Comparison of ENCODE assay signal across 8 cellular contexts in the genomic region with DNA sequence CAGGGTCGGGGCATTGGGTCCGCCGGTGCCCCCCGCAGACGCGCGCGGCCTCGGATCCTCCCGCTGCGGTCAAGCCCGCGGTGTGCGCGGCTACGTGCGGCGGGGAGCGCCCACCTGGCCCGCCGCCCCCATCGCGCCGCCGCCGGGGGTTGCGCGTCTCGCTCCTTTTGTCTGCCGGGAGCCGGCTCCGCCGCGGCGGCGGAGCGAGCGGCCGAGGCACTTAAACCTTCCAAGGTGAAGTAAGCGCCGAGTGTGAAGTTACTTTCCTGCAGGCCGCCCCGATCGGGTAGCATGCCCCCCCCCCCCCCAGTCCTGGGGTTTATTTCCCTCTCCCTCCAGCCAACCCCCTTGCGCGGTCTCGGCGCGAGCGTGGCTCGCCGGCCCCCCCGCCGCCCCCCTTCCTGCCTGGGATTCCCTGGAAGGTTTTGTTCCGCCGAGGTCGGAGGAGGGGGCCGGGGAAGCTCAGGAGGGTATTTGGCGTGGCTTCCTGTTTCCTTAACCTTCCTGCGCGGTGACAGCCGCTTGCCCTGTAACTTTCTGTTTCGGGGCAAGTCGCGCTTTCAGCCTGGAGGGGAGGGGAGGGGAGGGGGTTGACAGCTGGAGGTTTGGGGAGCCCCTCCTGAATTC. TPM values are rescaled to one million over a fixed set of nuclear protein-coding genes. Genes with fewer than 3 reads are reported as not detected.
DNase-seq lines count a peak whose midpoint lies in the region; ATAC-seq and TF ChIP-seq lines count a peak whose summit lies in the region.

No MANE protein-coding gene starts in this region.

- H4K20me1 ChIP-seq in hepatocyte (ENCODE audit: insufficient read depth, poor library complexity, severe bottlenecking) = peaks cover 23% of the 10 kb centered on the region

- H2AFZ ChIP-seq in hepatocyte = peak overlapping the region; percentile 8

- WGBS in hepatocyte (ENCODE audit: low lambda C conversion rate, missing lambda C conversion rate) = 0% methylated on average over 21 of the region's 65 CpGs
- 0 to 1% (median 0%) methylated on average over 16 to 65 of the region's 65 CpGs for WGBS in spleen, 5 donors

- H3K4me1 Mint-ChIP-seq in HFFc6 (ENCODE audit: low read depth) = peaks cover 27% of the 10 kb centered on the region
- peaks cover 33% of the 10 kb centered on the region for H3K4me1 Mint-ChIP-seq in activated naive CD8-positive, alpha-beta T cell treated with anti-CD3 and anti-CD28 coated beads, Interleukin-2, amount 10 ng/mL, durations not matched to agents 7 days and 5 days

- H3K36me3 ChIP-seq in SK-N-MC (ENCODE audit: insufficient read depth, low read length) (no peaks in the 10 kb centered on the region), hepatocyte (replicated peaks; ENCODE audit: insufficient read depth, low read depth) (no peaks in the 10 kb centered on the region), spleen (no peaks in the 10 kb centered on the region)

- in situ Hi-C loops in Caki2 (cut with HindIII; ENCODE audit: low pct_unique_long_range_greater_than_20kb, low sequenced_read_pairs) = no loop called here

- H3K27ac Mint-ChIP-seq in HFFc6 = peak overlapping the region; percentile 60; the same call in 1 of the 2 replicates
- peak overlapping the region; percentile 79 for H3K27ac Mint-ChIP-seq in activated naive CD8-positive, alpha-beta T cell treated with anti-CD3 and anti-CD28 coated beads, Interleukin-2, amount 10 ng/mL, durations not matched to agents 7 days and 5 days

- H3K27me3 ChIP-seq in hepatocyte = no peaks in the 10 kb centered on the region
- no peaks in the 10 kb centered on the region for H3K27me3 ChIP-seq in spleen (replicated peaks in 1 of 7)

- H3K79me2 ChIP-seq in hepatocyte = peaks cover 44% of the 10 kb centered on the region

- H3K4me1 ChIP-seq in hepatocyte (ENCODE audit: insufficient read depth) (peaks cover 41% of the 10 kb centered on the region), spleen (peaks cover 27 to 88% (median 58%) of the 10 kb centered on the region in 6 donors)

- H3K9me3 ChIP-seq in SK-N-MC (ENCODE audit: low read depth, low read length) = no peaks in the 10 kb centered on the region
- H3K9me3 ChIP-seq in hepatocyte (ENCODE audit: low read depth) = no peaks in the 10 kb centered on the region
- H3K9me3 ChIP-seq in spleen = no peaks in the 10 kb centered on the region

- peak overlapping the region; percentile 92 for H3K4me3 Mint-ChIP-seq in HFFc6
- peak overlapping the region; percentile 83 for H3K4me3 Mint-ChIP-seq in activated naive CD8-positive, alpha-beta T cell treated with anti-CD3 and anti-CD28 coated beads, Interleukin-2, amount 10 ng/mL, durations not matched to agents 7 days and 5 days

- H3K27ac ChIP-seq in SK-N-MC = no peak overlapping the region
- peak overlapping the region; percentile 87 for H3K27ac ChIP-seq in hepatocyte
- peak overlapping the region; percentile 70 to 98 (median 93) for H3K27ac ChIP-seq in spleen

- peak overlapping the region; percentile 94 for H3K4me2 ChIP-seq in hepatocyte

- DNase-seq in Caki2 (ENCODE audit: low read depth) (peak; percentile 18), HFFc6 (no peak), SK-N-MC (ENCODE audit: low read depth, low spot score) (no peak), hepatocyte (ENCODE audit: low spot score) (peak; percentile 64), spleen (peak; percentile 93), mucosa of gallbladder (ENCODE audit: low spot score) (no peak), A172 (ENCODE audit: low spot score) (no peak)
- peak; percentile 66 for DNase-seq in activated naive CD8-positive, alpha-beta T cell treated with anti-CD3 and anti-CD28 coated beads, Interleukin-2, amount 10 ng/mL, durations not matched to agents 7 days and 5 days

- no peaks in the 10 kb centered on the region; the same call in 1 of the 2 replicates for H3K27me3 Mint-ChIP-seq in HFFc6 (ENCODE audit: insufficient read depth)
- no peaks in the 10 kb centered on the region for H3K27me3 Mint-ChIP-seq in activated naive CD8-positive, alpha-beta T cell treated with anti-CD3 and anti-CD28 coated beads, Interleukin-2, amount 10 ng/mL, durations not matched to agents 7 days and 5 days

- H3K4me3 ChIP-seq in SK-N-MC = peak overlapping the region; percentile 78
- H3K4me3 ChIP-seq in hepatocyte = peak overlapping the region; percentile 90
- H3K4me3 ChIP-seq in spleen = peak overlapping the region; percentile 70 to 97 (median 86)

- TF ChIP-seq POLR2A in spleen (IDR thresholded peaks at IDR 0.05) = no peak

- peak; percentile 21 for ATAC-seq in activated naive CD8-positive, alpha-beta T cell treated with anti-CD3 and anti-CD28 coated beads, Interleukin-2, amount 10 ng/mL, durations not matched to agents 7 days and 5 days (ENCODE audit: low read depth)

- TF ChIP-seq CTCF in HFFc6 (IDR thresholded peaks at IDR 0.05) (no peak), hepatocyte (IDR thresholded peaks at IDR 0.05; ENCODE audit: poor library complexity) (no peak), spleen (IDR thresholded peaks at IDR 0.05 in 8 of 11, conservative IDR thresholded peaks at IDR 0.05 in 3 of 11) (no peak)

- intact Hi-C loops in spleen (cut with DNase I; ENCODE audit: low total_unique reads) = loop anchor here (5.0 kb wide), 1 partner anchor 51 kb away; no protein-coding TSS in a partner anchor

- POLR2A ChIA-PET in activated naive CD8-positive, alpha-beta T cell treated with anti-CD3 and anti-CD28 coated beads, Interleukin-2, amount 10 ng/mL, durations not matched to agents 7 days and 5 days (lab: Charles Lee) = interaction anchor here (0.6 to 9.7 kb wide), 5 partner anchors 8 to 71 kb away, joined by 3 to 175 read pairs (median 3); a partner anchor contains a TSS

- H3K9ac ChIP-seq in SK-N-MC (ENCODE audit: insufficient read length) = peak overlapping the region; percentile 28

- H3K9me2 ChIP-seq in hepatocyte (replicated peaks; ENCODE audit: insufficient read depth) = no peaks in the 10 kb centered on the region

- peaks cover 7% of the 10 kb centered on the region for H3K36me3 Mint-ChIP-seq in HFFc6 (ENCODE audit: low read depth)
- no peaks in the 10 kb centered on the region for H3K36me3 Mint-ChIP-seq in activated naive CD8-positive, alpha-beta T cell treated with anti-CD3 and anti-CD28 coated beads, Interleukin-2, amount 10 ng/mL, durations not matched to agents 7 days and 5 days

- H3K9me3 Mint-ChIP-seq in HFFc6 = no peaks in the 10 kb centered on the region
- no peaks in the 10 kb centered on the region for H3K9me3 Mint-ChIP-seq in activated naive CD8-positive, alpha-beta T cell treated with anti-CD3 and anti-CD28 coated beads, Interleukin-2, amount 10 ng/mL, durations not matched to agents 7 days and 5 days

RNA-seq across cellular contexts. Expression of a gene that starts 56.6 kb away (rescaled TPM):
- total RNA-seq in Caki2 (2014; rRNA removed; shearing (Covaris generic); ENCODE audit: low replicate concordance) = 7.1 and 7.9 TPM in 2 replicates
- 10 to 100 TPM; 49.2 to 62.3 (median 58.1) TPM for total RNA-seq in HFFc6 (2021; fragmentation: NEBNext Ultra II Directional; extraction: Animal tissue kit (Norgen Biotek cat#: 25700))
- 10 to 100 TPM; 60.9 to 62.5 TPM for total RNA-seq in activated naive CD8-positive, alpha-beta T cell treated with anti-CD3 and anti-CD28 coated beads, Interleukin-2, amount 10 ng/mL, durations not matched to agents 7 days and 5 days
- total RNA-seq in hepatocyte (32.8 and 43.5 TPM in 2 replicates), spleen (100 to 1,000 TPM in 1 of 7 donors, 10 to 100 TPM in 6; 79.8 to 121 (median 91.4) TPM), mucosa of gallbladder (82.9 TPM)
- polyA plus RNA-seq in hepatocyte (27.9 and 33.1 TPM in 2 replicates), spleen (10 to 100 TPM in 1 of 3 donors, 1 to 10 TPM in 2; 7.4 to 23.2 (median 9.2) TPM)
- 9.7 and 13.4 TPM in 2 replicates for total RNA-seq in A172 (2014; rRNA removed; shearing (Covaris generic))

Comparison
In these comparisons a context has a peak if more than half of its experiments do, and no peak if none do; other contexts are left out.
1. DNase-seq: peak in Caki2 (single experiment), activated naive CD8-positive, alpha-beta T cell treated with anti-CD3 and anti-CD28 coated beads, Interleukin-2, amount 10 ng/mL, durations not matched to agents 7 days and 5 days (single experiment), hepatocyte (single experiment) and spleen (single experiment); none in HFFc6 (single experiment), SK-N-MC (single experiment), mucosa of gallbladder (single experiment) and A172 (single experiment).
2. Peak in every context shown above with its lines, with median percentiles within 50 percentile points of each other: H3K4me3 ChIP-seq.